16 cellular contexts compared by ENCODE assay signal in the genomic region with DNA sequence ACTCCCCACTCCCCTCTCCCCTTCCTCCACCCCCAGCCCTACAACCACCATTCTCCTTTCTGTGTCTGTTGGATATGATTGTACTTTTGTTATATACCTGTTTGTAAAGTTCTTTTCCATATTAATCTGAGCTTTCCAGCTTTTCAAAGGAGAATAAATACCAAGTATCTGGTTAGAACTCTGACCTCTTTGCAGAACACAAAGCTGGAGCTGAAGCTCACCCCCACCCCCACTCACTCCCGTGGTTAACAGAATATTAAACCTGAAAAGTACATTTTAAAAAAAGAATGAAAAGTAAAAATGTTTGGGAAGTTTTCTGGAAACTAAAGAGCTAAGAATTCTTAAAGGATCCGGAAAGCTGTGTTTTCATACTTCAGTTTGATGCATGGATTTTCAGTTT.
DNase-seq lines count a peak whose midpoint lies in the region; ATAC-seq and TF ChIP-seq lines count a peak whose summit lies in the region.
"Had no signal": no experiment of that assay in that cellular context is flagged by ENCODE, and none has a peak within 500 bp of the region (broad histone marks: within the 10 kb centered on the region; RNA-seq: fewer than 3 reads in every experiment).

No MANE protein-coding gene starts in this region.

- ATAC-seq in GM23338 (no peak), WTC11 (no peak), HG03457 (IDR thresholded peaks at IDR 0.05; ENCODE audit: unreplicated experiment) (no peak)
- ATAC-seq: HepG2 had no signal

- no peak for DNase-seq in GM23338 (ENCODE audit: low spot score)
- no peak for DNase-seq in WTC11 (ENCODE audit: low spot score)
- no peak for DNase-seq in neural progenitor cell (ENCODE audit: low spot score)
- DNase-seq in osteoblast (ENCODE audit: insufficient read length, low spot score, missing footprints): no peak
- no peak for DNase-seq in middle frontal gyrus (ENCODE audit: extremely low spot score, low spot score)
- no peak for DNase-seq in thyroid gland
- DNase-seq: 8988T; AML-193; Caco-2; CD8-positive, alpha-beta memory T cell; DND-41; GDM1 had no signal

- H4K20me1 ChIP-seq in GM23338 (replicated peaks; ENCODE audit: insufficient read depth) (no peaks in the 10 kb centered on the region), neural progenitor cell (ENCODE audit: low read depth) (peaks cover 4% of the 10 kb centered on the region), osteoblast (ENCODE audit: insufficient read depth, low read length) (peaks cover 10% of the 10 kb centered on the region)
- H4K20me1 ChIP-seq: BLaER1 had no signal

- peaks cover 12% of the 10 kb centered on the region for H3K9me3 Mint-ChIP-seq in GM23338
- H3K9me3 Mint-ChIP-seq in WTC11: peaks cover 19% of the 10 kb centered on the region
- peaks cover 6% of the 10 kb centered on the region for H3K9me3 Mint-ChIP-seq in neural progenitor cell

- peaks cover 59% of the 10 kb centered on the region for H3K4me1 Mint-ChIP-seq in GM23338
- peaks cover 61% of the 10 kb centered on the region for H3K4me1 Mint-ChIP-seq in WTC11
- peaks cover 44% of the 10 kb centered on the region for H3K4me1 Mint-ChIP-seq in neural progenitor cell
- H3K4me1 Mint-ChIP-seq: CD8-positive, alpha-beta memory T cell had no signal

- peaks cover 46% of the 10 kb centered on the region for H3K4me1 ChIP-seq in GM23338 (ENCODE audit: insufficient read depth)
- peaks cover 44% of the 10 kb centered on the region for H3K4me1 ChIP-seq in iPS-20b (ENCODE audit: insufficient read depth, low read length)
- peaks cover 55% of the 10 kb centered on the region for H3K4me1 ChIP-seq in neural progenitor cell
- peaks cover 12% of the 10 kb centered on the region for H3K4me1 ChIP-seq in osteoblast (ENCODE audit: insufficient read depth, low read length)
- peaks cover 17 to 22% of the 10 kb centered on the region in 2 donors for H3K4me1 ChIP-seq in thyroid gland

- H3K27ac Mint-ChIP-seq in GM23338 (peak overlapping the region; percentile 90), WTC11 (peak overlapping the region; percentile 47), neural progenitor cell (peak overlapping the region; percentile 48)

- intact Hi-C loops in thyroid gland (cut with DNase I): no loop called here

- H3K27me3 ChIP-seq in GM23338 (ENCODE audit: insufficient read depth): no peaks in the 10 kb centered on the region
- H3K27me3 ChIP-seq in iPS-20b (ENCODE audit: insufficient read depth, low read length): no peaks in the 10 kb centered on the region
- no peaks in the 10 kb centered on the region for H3K27me3 ChIP-seq in neural progenitor cell
- H3K27me3 ChIP-seq in osteoblast (ENCODE audit: insufficient read depth, low read length): no peaks in the 10 kb centered on the region
- H3K27me3 ChIP-seq in thyroid gland: no peaks in the 10 kb centered on the region
- H3K27me3 ChIP-seq: BLaER1 had no signal

- H3K9ac ChIP-seq in iPS-20b (ENCODE audit: low read depth, low read length) (peak overlapping the region; percentile 21; the same call in 1 of the 2 replicates), neural progenitor cell (no peak overlapping the region)
- H3K9ac ChIP-seq: BLaER1 had no signal

- H3K4me3 ChIP-seq in GM23338: peak overlapping the region; percentile 2; the same call in 1 of the 2 replicates
- H3K4me3 ChIP-seq in iPS-20b (ENCODE audit: low read length): peak overlapping the region; percentile 31; the same call in 1 of the 2 replicates
- H3K4me3 ChIP-seq in neural progenitor cell: no peak overlapping the region
- H3K4me3 ChIP-seq in osteoblast (ENCODE audit: insufficient read depth, low read length): no peak overlapping the region
- H3K4me3 ChIP-seq in thyroid gland (replicated peaks in 1 of 3): no peak overlapping the region
- H3K4me3 ChIP-seq: BLaER1 had no signal

- H3K4me2 ChIP-seq in GM23338: peak overlapping the region; percentile 52
- peak overlapping the region; percentile 35 for H3K4me2 ChIP-seq in neural progenitor cell
- no peak overlapping the region for H3K4me2 ChIP-seq in osteoblast (ENCODE audit: insufficient read depth, low read length)

- WGBS in thyroid gland, 2 donors: 84 to 85% methylated on average over 2 of the region's 2 CpGs

- CTCF ChIA-PET in WTC11 (lab: Charles Lee): interaction anchor here (1.2 to 2.8 kb wide), 2 partner anchors 17 to 18 kb away, joined by 7 to 11 read pairs; no protein-coding TSS in a partner anchor

- no peak for TF ChIP-seq CTCF in GM23338 (conservative IDR thresholded peaks at IDR 0.05; ENCODE audit: low read depth in 2 of 2)
- TF ChIP-seq CTCF in WTC11 (IDR thresholded peaks at IDR 0.05): no peak
- no peak for TF ChIP-seq CTCF in neural progenitor cell (IDR thresholded peaks at IDR 0.05)
- TF ChIP-seq CTCF in osteoblast (IDR thresholded peaks at IDR 0.05; ENCODE audit: extremely low read depth, low read depth, low read length): no peak
- TF ChIP-seq CTCF in thyroid gland (IDR thresholded peaks at IDR 0.05): no peak

- POLR2A ChIA-PET in WTC11 (lab: Charles Lee): no interaction called here

- H3K36me3 Mint-ChIP-seq in GM23338 (ENCODE audit: low read depth) (peaks cover 27% of the 10 kb centered on the region), WTC11 (peaks cover 21% of the 10 kb centered on the region), neural progenitor cell (peaks cover 14% of the 10 kb centered on the region)
- H3K36me3 Mint-ChIP-seq: CD8-positive, alpha-beta memory T cell had no signal

- H3K27me3 Mint-ChIP-seq in GM23338 (ENCODE audit: insufficient read depth, low read depth, poor library complexity) (peaks cover 4% of the 10 kb centered on the region), WTC11 (ENCODE audit: low read depth) (no peaks in the 10 kb centered on the region), neural progenitor cell (ENCODE audit: insufficient read depth, low read depth) (no peaks in the 10 kb centered on the region)

- no peaks in the 10 kb centered on the region for H3K9me2 ChIP-seq in GM23338 (ENCODE audit: insufficient read depth)

- H3F3A ChIP-seq in GM23338 (replicated peaks; ENCODE audit: low read depth) (no peaks in the 10 kb centered on the region; the same call in 1 of the 2 replicates), neural progenitor cell (ENCODE audit: low read depth) (peaks cover 26% of the 10 kb centered on the region)

- H3K79me2 ChIP-seq in GM23338 (replicated peaks; ENCODE audit: insufficient read depth) (peaks cover 61% of the 10 kb centered on the region), neural progenitor cell (ENCODE audit: low read depth) (peaks cover 58% of the 10 kb centered on the region), osteoblast (ENCODE audit: insufficient read depth, low read length) (peaks cover 29% of the 10 kb centered on the region)

- H3K36me3 ChIP-seq in GM23338 (ENCODE audit: insufficient read depth): no peaks in the 10 kb centered on the region
- H3K36me3 ChIP-seq in iPS-20b (ENCODE audit: insufficient read depth, low read depth, low read length): no peaks in the 10 kb centered on the region
- no peaks in the 10 kb centered on the region for H3K36me3 ChIP-seq in neural progenitor cell
- no peaks in the 10 kb centered on the region for H3K36me3 ChIP-seq in osteoblast (ENCODE audit: insufficient read depth, low read length)
- H3K36me3 ChIP-seq in thyroid gland: no peaks in the 10 kb centered on the region

- peak overlapping the region; percentile 34; the same call in 1 of the 3 replicates for H3K4me3 Mint-ChIP-seq in GM23338
- peak overlapping the region; percentile 53 for H3K4me3 Mint-ChIP-seq in WTC11
- H3K4me3 Mint-ChIP-seq in neural progenitor cell: no peak overlapping the region
- H3K4me3 Mint-ChIP-seq: CD8-positive, alpha-beta memory T cell had no signal

- H2AFZ ChIP-seq in GM23338: no peak overlapping the region
- no peak overlapping the region for H2AFZ ChIP-seq in neural progenitor cell (replicated peaks)
- no peak overlapping the region for H2AFZ ChIP-seq in osteoblast (ENCODE audit: low read length)

- no peaks in the 10 kb centered on the region for H3K9me3 ChIP-seq in iPS-20b (ENCODE audit: insufficient read depth, low read depth, low read length)
- no peaks in the 10 kb centered on the region for H3K9me3 ChIP-seq in neural progenitor cell (ENCODE audit: low read depth)
- H3K9me3 ChIP-seq in osteoblast (ENCODE audit: low read depth, low read length): no peaks in the 10 kb centered on the region
- H3K9me3 ChIP-seq in thyroid gland: no peaks in the 10 kb centered on the region

- TF ChIP-seq POLR2A in thyroid gland (IDR thresholded peaks at IDR 0.05): no peak

- H3K27ac ChIP-seq in GM23338 (ENCODE audit: low read depth) (peak overlapping the region; percentile 0; the same call in 1 of the 2 replicates), iPS-20b (ENCODE audit: low read length) (no peak overlapping the region), neural progenitor cell (no peak overlapping the region), osteoblast (ENCODE audit: low read depth, low read length) (no peak overlapping the region), thyroid gland (no peak overlapping the region)
- H3K27ac ChIP-seq: BLaER1 had no signal

TF ChIP-seq in GM23338, 12 proteins besides CTCF, POLR2A, EP300 and RAD21:
- no peak for TF ChIP-seq POLR2AphosphoS5 (IDR thresholded peaks at IDR 0.05; ENCODE audit: low read depth)
- TF ChIP-seq ETS1 (IDR thresholded peaks at IDR 0.05): no peak
- no peak for TF ChIP-seq NANOG (IDR thresholded peaks at IDR 0.05; ENCODE audit: borderline replicate concordance)
TF ChIP-seq in GM23338: peak in this region for 0.

TF ChIP-seq in WTC11, 78 proteins besides CTCF, POLR2A, EP300 and RAD21 (continues in another document):
- no peak for TF ChIP-seq NR1H2 (CRISPR knock-in tag; IDR thresholded peaks at IDR 0.05)
- TF ChIP-seq ZNF512 (CRISPR knock-in tag; IDR thresholded peaks at IDR 0.05; ENCODE audit: borderline replicate concordance): no peak

Comparison
In these comparisons a context has a peak if more than half of its experiments do, and no peak if none do; other contexts are left out.
1. H3K4me3 ChIP-seq: peak in GM23338 (single experiment) and iPS-20b (single experiment); none in neural progenitor cell (single experiment), osteoblast (single experiment) and thyroid gland (0 of 3).
2. Peak in every context shown above with its lines, with median percentiles within 50 percentile points of each other: H3K27ac Mint-ChIP-seq.